ENCODE assay signal across 16 cellular contexts in genomic region chr4:119244832-119245231, GRCh38. TPM values are rescaled to one million over a fixed set of nuclear protein-coding genes. Genes with fewer than 3 reads are reported as not detected.
A peak's percentile ranks its signal among the peaks of the same experiment; 100 is the strongest.
DNase-seq lines count a peak whose midpoint lies in the region; ATAC-seq lines count a peak whose summit lies in the region.
"Had no signal": no experiment of that assay in that cellular context is flagged by ENCODE, and none has a peak within 500 bp of the region (broad histone marks: within the 10 kb centered on the region; RNA-seq: fewer than 3 reads in every experiment).

No MANE protein-coding gene starts in this region.

- peak overlapping the region; percentile 16; the same call in 1 of the 2 replicates for H3K27ac ChIP-seq in SK-N-MC
- H3K27ac ChIP-seq in naive thymus-derived CD4-positive, alpha-beta T cell (ENCODE audit: low read depth, low read length), result no peak overlapping the region
- H3K27ac ChIP-seq: dorsolateral prefrontal cortex, neural progenitor cell, spleen had no signal

- no peaks in the 10 kb centered on the region for H3K27me3 Mint-ChIP-seq in memory B cell
- H3K27me3 Mint-ChIP-seq in naive thymus-derived CD4-positive, alpha-beta T cell, result no peaks in the 10 kb centered on the region
- H3K27me3 Mint-ChIP-seq: activated naive CD8-positive, alpha-beta T cell treated with anti-CD3 and anti-CD28 coated beads, Interleukin-2, amount 50 U/mL, for 24 hours had no signal

- no peaks in the 10 kb centered on the region for H3K4me1 ChIP-seq in naive thymus-derived CD4-positive, alpha-beta T cell (ENCODE audit: control insufficient read depth in 2 of 2, insufficient read depth in 2 of 2, low read length in 2 of 2)
- H3K4me1 ChIP-seq: BE2C had no signal

- 0 out of 2 replicates have a peak overlapping the region, but pooled peaks have one; percentile 16 for H3K4me3 ChIP-seq in SK-N-MC
- no peak overlapping the region for H3K4me3 ChIP-seq in naive thymus-derived CD4-positive, alpha-beta T cell (ENCODE audit: low read length)
- H3K4me3 ChIP-seq: dorsolateral prefrontal cortex, neural progenitor cell, spleen had no signal

- CTCF ChIA-PET in naive thymus-derived CD4-positive, alpha-beta T cell (lab: Charles Lee), result no interaction called here

- no peaks in the 10 kb centered on the region for H3K27me3 ChIP-seq in naive thymus-derived CD4-positive, alpha-beta T cell (ENCODE audit: control insufficient read depth in 2 of 2, insufficient read depth in 2 of 2, low read length in 2 of 2)
- H3K27me3 ChIP-seq: BE2C, dorsolateral prefrontal cortex, neural progenitor cell, spleen had no signal

- peak overlapping the region; percentile 1 for H3K27ac Mint-ChIP-seq in memory B cell
- peak overlapping the region in 2 of 9 donors; percentile 3 to 9 for H3K27ac Mint-ChIP-seq in naive thymus-derived CD4-positive, alpha-beta T cell
- H3K27ac Mint-ChIP-seq: activated naive CD8-positive, alpha-beta T cell treated with anti-CD3 and anti-CD28 coated beads, Interleukin-2, amount 50 U/mL, for 24 hours; neural progenitor cell had no signal

- no peak overlapping the region for H3K9ac ChIP-seq in SK-N-MC (ENCODE audit: insufficient read length)
- H3K9ac ChIP-seq: neural progenitor cell had no signal

- H3K36me3 Mint-ChIP-seq in memory B cell, result peaks cover 13% of the 10 kb centered on the region
- H3K36me3 Mint-ChIP-seq in naive thymus-derived CD4-positive, alpha-beta T cell, result peaks cover 8 to 48% (median 37%) of the 10 kb centered on the region in 5 donors
- H3K36me3 Mint-ChIP-seq: neural progenitor cell had no signal

- H3K36me3 ChIP-seq in SK-N-MC (ENCODE audit: insufficient read depth, low read length), result no peaks in the 10 kb centered on the region
- peaks cover 4 to 16% (median 6%) of the 10 kb centered on the region in 3 experiments for H3K36me3 ChIP-seq in naive thymus-derived CD4-positive, alpha-beta T cell (ENCODE audit: control insufficient read depth in 2 of 3, insufficient read depth in 3 of 3, low read length in 3 of 3)
- H3K36me3 ChIP-seq: neural progenitor cell had no signal

- intact Hi-C loops in naive thymus-derived CD4-positive, alpha-beta T cell (cut with micrococcal nuclease), result no loop called here

- peak; percentile 30 for DNase-seq in EH (ENCODE audit: low read depth)
- DNase-seq in MV-4-11 (lab: John Stamatoyannopoulos, UW), result peak; percentile 79
- peak; percentile 56 for DNase-seq in SK-N-MC (ENCODE audit: low read depth, low spot score)
- no peak for DNase-seq in memory B cell (ENCODE audit: low spot score in 2 of 2)
- no peak for DNase-seq in naive thymus-derived CD4-positive, alpha-beta T cell
- DNase-seq in T-helper 9 cell, result no peak
- DNase-seq: activated naive CD8-positive, alpha-beta T cell treated with anti-CD3 and anti-CD28 coated beads, Interleukin-2, amount 50 U/mL, for 24 hours; BE2C; DMS 273 treated with DMSO at 0.1 percent for 48 hours; dorsolateral prefrontal cortex; NCI-H2029; NCI-H510A treated with DMSO at 0.1 percent for 48 hours; spleen; SW 1271 had no signal

- no peak overlapping the region for H3K4me3 Mint-ChIP-seq in memory B cell
- no peak overlapping the region for H3K4me3 Mint-ChIP-seq in naive thymus-derived CD4-positive, alpha-beta T cell
- H3K4me3 Mint-ChIP-seq: activated naive CD8-positive, alpha-beta T cell treated with anti-CD3 and anti-CD28 coated beads, Interleukin-2, amount 50 U/mL, for 24 hours; neural progenitor cell had no signal

- POLR2A ChIA-PET in naive thymus-derived CD4-positive, alpha-beta T cell (lab: Charles Lee), result interaction anchor here (1.2 kb wide), 1 partner anchor 31 kb away, joined by 3 read pairs; no protein-coding TSS in a partner anchor

- peaks cover 6% of the 10 kb centered on the region for H3K4me1 Mint-ChIP-seq in memory B cell
- peaks cover 0 to 34% (median 0%) of the 10 kb centered on the region in 7 donors for H3K4me1 Mint-ChIP-seq in naive thymus-derived CD4-positive, alpha-beta T cell

- no peaks in the 10 kb centered on the region for H3K9me3 ChIP-seq in SK-N-MC (ENCODE audit: low read depth, low read length)
- no peaks in the 10 kb centered on the region for H3K9me3 ChIP-seq in naive thymus-derived CD4-positive, alpha-beta T cell (ENCODE audit: control insufficient read depth in 2 of 3, low read length in 3 of 3)
- H3K9me3 ChIP-seq: BE2C, spleen had no signal

- ATAC-seq in memory B cell (ENCODE audit: low read depth), result no peak
- ATAC-seq in naive thymus-derived CD4-positive, alpha-beta T cell, result no peak
- no peak for ATAC-seq in GM19452 (IDR thresholded peaks at IDR 0.05; ENCODE audit: unreplicated experiment)
- ATAC-seq: activated naive CD8-positive, alpha-beta T cell treated with anti-CD3 and anti-CD28 coated beads, Interleukin-2, amount 50 U/mL, for 24 hours had no signal

- H3K9me3 Mint-ChIP-seq in memory B cell, result no peaks in the 10 kb centered on the region
- no peaks in the 10 kb centered on the region for H3K9me3 Mint-ChIP-seq in naive thymus-derived CD4-positive, alpha-beta T cell
- H3K9me3 Mint-ChIP-seq: activated naive CD8-positive, alpha-beta T cell treated with anti-CD3 and anti-CD28 coated beads, Interleukin-2, amount 50 U/mL, for 24 hours; neural progenitor cell had no signal

RNA-seq across cellular contexts. Expression of gene USP53, which starts 32.3 kb away (rescaled TPM):
- total RNA-seq in naive thymus-derived CD4-positive, alpha-beta T cell, result 10 to 100 TPM in 4 of 5 experiments, 1 to 10 TPM in 1; 7.3 to 29.8 (median 21.2) TPM
- polyA plus RNA-seq in naive thymus-derived CD4-positive, alpha-beta T cell, result 10 to 100 TPM; 10.3 to 23.2 TPM

Comparison
In these comparisons a context has a peak if more than half of its experiments do, and no peak if none do; other contexts are left out.
1. DNase-seq: peak in EH (single experiment), MV-4-11 (single experiment) and SK-N-MC (single experiment); none in memory B cell (0 of 2), naive thymus-derived CD4-positive, alpha-beta T cell (0 of 9) and T-helper 9 cell (single experiment).